In the genomic region with DNA sequence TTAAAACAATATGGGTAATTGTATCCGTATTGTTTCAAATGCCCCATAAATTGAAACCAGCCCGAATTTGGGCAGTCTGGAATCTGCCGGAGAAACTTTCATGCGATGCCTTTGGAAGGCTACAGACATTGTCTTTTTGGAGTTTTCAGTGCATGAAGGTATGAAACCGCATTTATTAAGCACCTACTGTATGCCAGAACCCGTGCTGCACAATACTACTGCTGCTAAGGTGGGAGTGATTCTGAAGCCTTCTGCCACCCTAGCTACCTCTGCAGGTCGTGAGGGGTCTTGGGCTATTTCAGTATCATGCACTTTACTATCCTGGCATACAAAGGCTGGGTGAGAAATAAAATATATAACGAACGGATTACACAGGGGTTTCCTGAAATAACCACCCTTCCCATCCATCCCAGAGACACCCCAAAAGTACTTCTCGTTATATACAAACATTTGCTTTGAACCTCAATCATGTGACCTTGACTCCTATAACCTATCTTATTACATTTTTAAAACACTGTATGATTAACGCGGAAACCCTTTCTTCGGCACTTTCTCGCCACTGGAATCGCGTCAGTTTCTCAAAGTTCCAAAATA, we compare ENCODE assay signal across 8 cellular contexts. TPM values are rescaled to one million over a fixed set of nuclear protein-coding genes. Genes with fewer than 3 reads are reported as not detected.
DNase-seq lines count a peak whose midpoint lies in the region; ATAC-seq and TF ChIP-seq lines count a peak whose summit lies in the region.

No MANE protein-coding gene starts in this region.

- CTCF ChIA-PET in activated CD8-positive, alpha-beta T cell treated with anti-CD3 and anti-CD28 coated beads for 36 hours (lab: Charles Lee): interaction anchor here (5.0 kb wide), 1 partner anchor 12 kb away, joined by 47 read pairs; no protein-coding TSS in a partner anchor

- peak overlapping the region; percentile 80 for H3K4me3 Mint-ChIP-seq in activated CD8-positive, alpha-beta T cell treated with anti-CD3 and anti-CD28 coated beads for 36 hours
- peak overlapping the region; percentile 91 to 97 for H3K4me3 Mint-ChIP-seq in stimulated activated naive CD8-positive, alpha-beta T cell treated with anti-CD3 and anti-CD28 coated beads, Interleukin-15, amount 100 ng/mL, for 72 hours

- H3K27me3 ChIP-seq in iPS-15b (ENCODE audit: control insufficient read depth, insufficient read depth, low read length): peaks cover 23% of the 10 kb centered on the region

- no peaks in the 10 kb centered on the region for H3K36me3 ChIP-seq in iPS-15b (ENCODE audit: control insufficient read depth, insufficient read depth, low read length)

- H3K9ac ChIP-seq in iPS-15b (ENCODE audit: low read depth, low read length): peak overlapping the region; percentile 12

- H3K4me3 ChIP-seq in iPS-15b (ENCODE audit: low read depth, low read length): peak overlapping the region; percentile 73

- H3K27ac Mint-ChIP-seq in activated CD8-positive, alpha-beta T cell treated with anti-CD3 and anti-CD28 coated beads for 36 hours: peak overlapping the region; percentile 80
- H3K27ac Mint-ChIP-seq in stimulated activated naive CD8-positive, alpha-beta T cell treated with anti-CD3 and anti-CD28 coated beads, Interleukin-15, amount 100 ng/mL, for 72 hours: peak overlapping the region; percentile 72 to 89

- H3K36me3 Mint-ChIP-seq in activated CD8-positive, alpha-beta T cell treated with anti-CD3 and anti-CD28 coated beads for 36 hours (ENCODE audit: low read depth): peaks cover 19% of the 10 kb centered on the region

- DNase-seq in NCI-H2107 treated with DMSO at 0.1 percent for 48 hours (lab: John Stamatoyannopoulos, UW; ENCODE audit: unreplicated experiment) (peak; percentile 8), NCI-H2107 (lab: John Stamatoyannopoulos, UW) (no peak), NCI-H2029 (lab: John Stamatoyannopoulos, UW) (no peak)
- DNase-seq in activated CD8-positive, alpha-beta T cell treated with anti-CD3 and anti-CD28 coated beads for 36 hours: no peak
- DNase-seq in stimulated activated naive CD8-positive, alpha-beta T cell treated with anti-CD3 and anti-CD28 coated beads, Interleukin-15, amount 100 ng/mL, for 72 hours: no peak
- DNase-seq in stimulated activated naive CD4-positive, alpha-beta T cell (lab: John Stamatoyannopoulos, UW): no peak

- peaks cover 11% of the 10 kb centered on the region for H3K4me1 ChIP-seq in iPS-15b (ENCODE audit: control insufficient read depth, insufficient read depth, low read length)

- ATAC-seq in activated CD8-positive, alpha-beta T cell treated with anti-CD3 and anti-CD28 coated beads for 36 hours: no peak
- ATAC-seq in stimulated activated naive CD8-positive, alpha-beta T cell treated with anti-CD3 and anti-CD28 coated beads, Interleukin-15, amount 100 ng/mL, for 72 hours: no peak
- no peak for ATAC-seq in GM21529 (IDR thresholded peaks at IDR 0.05; ENCODE audit: unreplicated experiment)

- peaks cover 7% of the 10 kb centered on the region for H3K9me3 Mint-ChIP-seq in activated CD8-positive, alpha-beta T cell treated with anti-CD3 and anti-CD28 coated beads for 36 hours
- peaks cover 0 to 5% of the 10 kb centered on the region in 2 donors for H3K9me3 Mint-ChIP-seq in stimulated activated naive CD8-positive, alpha-beta T cell treated with anti-CD3 and anti-CD28 coated beads, Interleukin-15, amount 100 ng/mL, for 72 hours

- no peak for TF ChIP-seq CTCF in activated CD8-positive, alpha-beta T cell treated with anti-CD3 and anti-CD28 coated beads for 36 hours (IDR thresholded peaks at IDR 0.05)

- peaks cover 29% of the 10 kb centered on the region for H3K4me1 Mint-ChIP-seq in activated CD8-positive, alpha-beta T cell treated with anti-CD3 and anti-CD28 coated beads for 36 hours (ENCODE audit: low read depth)
- peaks cover 31% of the 10 kb centered on the region for H3K4me1 Mint-ChIP-seq in stimulated activated naive CD8-positive, alpha-beta T cell treated with anti-CD3 and anti-CD28 coated beads, Interleukin-15, amount 100 ng/mL, for 72 hours

- intact Hi-C loops in activated CD8-positive, alpha-beta T cell treated with anti-CD3 and anti-CD28 coated beads for 36 hours (cut with micrococcal nuclease): no loop called here

- POLR2A ChIA-PET in activated CD8-positive, alpha-beta T cell treated with anti-CD3 and anti-CD28 coated beads for 36 hours (lab: Charles Lee): no interaction called here

- no peaks in the 10 kb centered on the region for H3K9me3 ChIP-seq in iPS-15b (ENCODE audit: control insufficient read depth, insufficient read depth, low read length)

- H3K27me3 Mint-ChIP-seq in activated CD8-positive, alpha-beta T cell treated with anti-CD3 and anti-CD28 coated beads for 36 hours: no peaks in the 10 kb centered on the region
- no peaks in the 10 kb centered on the region for H3K27me3 Mint-ChIP-seq in stimulated activated naive CD8-positive, alpha-beta T cell treated with anti-CD3 and anti-CD28 coated beads, Interleukin-15, amount 100 ng/mL, for 72 hours

RNA-seq across cellular contexts. Expression of a gene that starts 1.0 kb away (rescaled TPM):
- 10 to 100 TPM; 59.6 to 61.7 TPM for total RNA-seq in activated CD8-positive, alpha-beta T cell treated with anti-CD3 and anti-CD28 coated beads for 36 hours
